In genomic region chr1:46008585-46008984, GRCh38 we compare ENCODE assay signal across 18 cellular contexts.
"Had no signal": no experiment of that assay in that cellular context is flagged by ENCODE, and none has a peak within 500 bp of the region (broad histone marks: within the 10 kb centered on the region; RNA-seq: fewer than 3 reads in every experiment).

No MANE protein-coding gene starts in this region.

- H3K9ac ChIP-seq: parathyroid adenoma had no signal

- H3K4me1 ChIP-seq: ascending aorta, parathyroid adenoma, transverse colon had no signal

- DNase-seq: activated CD4-positive, alpha-beta T cell treated with anti-CD3 and anti-CD28 coated beads, Interleukin-2, amount 50 U/mL, for 48 hours; activated CD4-positive, CD25-positive, alpha-beta regulatory T cell treated with anti-CD3 and anti-CD28 coated beads, Interleukin-2, amount 50 U/mL, for 72 hours; activated naive CD4-positive, alpha-beta T cell treated with anti-CD3 and anti-CD28 coated beads, Interleukin-2, amount 10 ng/mL, durations not matched to agents 7 days and 5 days; foreskin melanocyte; heart left ventricle; immature natural killer cell; natural killer cell; retina; stimulated activated CD4-positive, alpha-beta T cell treated with anti-CD3 and anti-CD28 coated beads, Interleukin-4, amount 100 ng/mL, for 24 hours; stimulated activated naive CD8-positive, alpha-beta T cell treated with anti-CD3 and anti-CD28 coated beads, Interleukin-15, Interleukin-2, amounts not matched to agents 100 U/mL and 50 U/mL, for 24 hours; T-cell; T-helper 9 cell; transverse colon had no signal

- ATAC-seq: activated T-helper 17 cell treated with anti-CD3 and anti-CD28 coated beads, Interleukin-2, amount 50 U/mL, for 72 hours; natural killer cell; stimulated activated naive CD8-positive, alpha-beta T cell treated with anti-CD3 and anti-CD28 coated beads, Interleukin-15, Interleukin-2, amounts not matched to agents 100 U/mL and 50 U/mL, for 24 hours; T-cell had no signal

- H3K27ac Mint-ChIP-seq: activated naive CD4-positive, alpha-beta T cell treated with anti-CD3 and anti-CD28 coated beads, Interleukin-2, amount 10 ng/mL, durations not matched to agents 7 days and 5 days; activated T-helper 17 cell treated with anti-CD3 and anti-CD28 coated beads, Interleukin-2, amount 50 U/mL, for 72 hours; immature natural killer cell; natural killer cell; T-cell had no signal

- FAIRE-seq: colon had no signal

- H3K27me3 Mint-ChIP-seq: activated naive CD4-positive, alpha-beta T cell treated with anti-CD3 and anti-CD28 coated beads, Interleukin-2, amount 10 ng/mL, durations not matched to agents 7 days and 5 days; activated T-helper 17 cell treated with anti-CD3 and anti-CD28 coated beads, Interleukin-2, amount 50 U/mL, for 72 hours; T-cell had no signal

- H3K4me1 Mint-ChIP-seq: activated naive CD4-positive, alpha-beta T cell treated with anti-CD3 and anti-CD28 coated beads, Interleukin-2, amount 10 ng/mL, durations not matched to agents 7 days and 5 days; activated T-helper 17 cell treated with anti-CD3 and anti-CD28 coated beads, Interleukin-2, amount 50 U/mL, for 72 hours; immature natural killer cell; natural killer cell; T-cell had no signal

- H3K4me3 ChIP-seq: ascending aorta, heart left ventricle, transverse colon had no signal

- H3K4me3 Mint-ChIP-seq: activated naive CD4-positive, alpha-beta T cell treated with anti-CD3 and anti-CD28 coated beads, Interleukin-2, amount 10 ng/mL, durations not matched to agents 7 days and 5 days; activated T-helper 17 cell treated with anti-CD3 and anti-CD28 coated beads, Interleukin-2, amount 50 U/mL, for 72 hours; immature natural killer cell; natural killer cell; T-cell had no signal

- H3K27ac ChIP-seq: ascending aorta, heart left ventricle, neutrophil, parathyroid adenoma, transverse colon had no signal

- H3K79me2 ChIP-seq: parathyroid adenoma had no signal

- H3K9me3 Mint-ChIP-seq: activated naive CD4-positive, alpha-beta T cell treated with anti-CD3 and anti-CD28 coated beads, Interleukin-2, amount 10 ng/mL, durations not matched to agents 7 days and 5 days; activated T-helper 17 cell treated with anti-CD3 and anti-CD28 coated beads, Interleukin-2, amount 50 U/mL, for 72 hours; immature natural killer cell; natural killer cell; T-cell had no signal

- H3K9me3 ChIP-seq: ascending aorta, heart left ventricle, neutrophil, transverse colon had no signal

- H3K27me3 ChIP-seq: ascending aorta, heart left ventricle, neutrophil, transverse colon had no signal
